28 cellular contexts compared by ENCODE assay signal in the genomic region with DNA sequence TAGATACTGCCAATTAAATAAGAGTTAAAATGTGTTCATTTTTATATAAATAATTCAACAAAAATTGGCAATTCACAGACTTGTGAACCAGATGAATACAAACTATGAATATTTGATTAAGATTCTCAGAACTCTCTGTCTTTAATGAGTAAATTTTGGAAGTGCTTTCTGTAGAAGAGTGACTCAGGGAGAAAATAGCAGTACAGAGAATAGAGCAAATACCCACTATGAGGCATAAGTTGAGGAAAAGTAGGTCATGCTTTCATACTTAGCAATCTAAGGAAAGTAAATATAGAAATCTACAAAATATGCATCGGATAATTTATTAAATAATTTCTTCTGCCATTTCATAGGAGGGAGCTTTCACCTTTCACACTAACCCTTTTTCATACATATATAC.
"Had no signal": no experiment of that assay in that cellular context is flagged by ENCODE, and none has a peak within 500 bp of the region (broad histone marks: within the 10 kb centered on the region; RNA-seq: fewer than 3 reads in every experiment).

No MANE protein-coding gene starts in this region.

- H3K9me3 Mint-ChIP-seq: natural killer cell treated with Interleukin-12 subunit alpha and Interleukin-12 subunit beta and Interleukin-15 and Interleukin-18, amount 100 ng/mL, for 72 hours; nephron progenitor cell; neural crest cell; stimulated activated memory B cell treated with anti-CD40 and anti-IgM and Interleukin-4, amounts not matched to agents 10 μg/mL and 1 μg/mL and 100 μg/mL, for 72 hours; stimulated activated naive CD8-positive, alpha-beta T cell treated with anti-CD3 and anti-CD28 coated beads, Interleukin-15, amount 100 ng/mL, for 72 hours; type B pancreatic cell had no signal

- H3K27ac Mint-ChIP-seq: naive B cell; natural killer cell treated with Interleukin-12 subunit alpha and Interleukin-12 subunit beta and Interleukin-15 and Interleukin-18, amount 100 ng/mL, for 72 hours; nephron progenitor cell; stimulated activated memory B cell treated with anti-CD40 and anti-IgM and Interleukin-4, amounts not matched to agents 10 μg/mL and 1 μg/mL and 100 μg/mL, for 72 hours; stimulated activated naive CD8-positive, alpha-beta T cell treated with anti-CD3 and anti-CD28 coated beads, Interleukin-15, amount 100 ng/mL, for 72 hours; type B pancreatic cell had no signal

- H3K9ac ChIP-seq: parathyroid adenoma had no signal

- H3K4me1 Mint-ChIP-seq: naive B cell; nephron progenitor cell; neural crest cell; stimulated activated memory B cell treated with anti-CD40 and anti-IgM and Interleukin-4, amounts not matched to agents 10 μg/mL and 1 μg/mL and 100 μg/mL, for 72 hours; stimulated activated naive CD8-positive, alpha-beta T cell treated with anti-CD3 and anti-CD28 coated beads, Interleukin-15, amount 100 ng/mL, for 72 hours had no signal

- FAIRE-seq: small intestine had no signal

- H3K27ac ChIP-seq: neutrophil, parathyroid adenoma, prostate gland, right lobe of liver, sigmoid colon, suprapubic skin, testis, tibial artery, transverse colon, upper lobe of right lung, uterus had no signal

- H3K9me3 ChIP-seq: neutrophil, prostate gland, right lobe of liver, sigmoid colon, suprapubic skin, testis, tibial artery, transverse colon, upper lobe of right lung, uterus had no signal

- H3K27me3 ChIP-seq: neutrophil, right lobe of liver, sigmoid colon, suprapubic skin, testis, tibial artery, transverse colon, upper lobe of right lung, uterus had no signal

- H3K4me3 ChIP-seq: prostate gland, right lobe of liver, sigmoid colon, suprapubic skin, testis, tibial artery, transverse colon, upper lobe of right lung, uterus had no signal

- H3K36me3 ChIP-seq: neutrophil, prostate gland, right lobe of liver, sigmoid colon, suprapubic skin, tibial artery, transverse colon, upper lobe of right lung, uterus had no signal

- H3K4me3 Mint-ChIP-seq: naive B cell; naive thymus-derived CD8-positive, alpha-beta T cell; natural killer cell treated with Interleukin-12 subunit alpha and Interleukin-12 subunit beta and Interleukin-15 and Interleukin-18, amount 100 ng/mL, for 72 hours; nephron progenitor cell; neural crest cell; stimulated activated memory B cell treated with anti-CD40 and anti-IgM and Interleukin-4, amounts not matched to agents 10 μg/mL and 1 μg/mL and 100 μg/mL, for 72 hours; stimulated activated naive CD8-positive, alpha-beta T cell treated with anti-CD3 and anti-CD28 coated beads, Interleukin-15, amount 100 ng/mL, for 72 hours; type B pancreatic cell had no signal

- DNase-seq: naive B cell; naive thymus-derived CD8-positive, alpha-beta T cell; nephron progenitor cell; right cardiac atrium; right lobe of liver; sigmoid colon; small intestine; stimulated activated CD4-positive, alpha-beta T cell treated with anti-CD3 and anti-CD28 coated beads, Interleukin-15, amount 100 ng/mL, for 24 hours; stimulated activated CD4-positive, alpha-beta T cell treated with anti-CD3 and anti-CD28 coated beads, Interleukin-2, amount 100 ng/mL, for 24 hours; stimulated activated CD4-positive, alpha-beta T cell treated with anti-CD3 and anti-CD28 coated beads, Interleukin-2, amount 100 ng/mL, for 48 hours; stimulated activated CD4-positive, alpha-beta T cell treated with anti-CD3 and anti-CD28 coated beads, Interleukin-4, amount 100 ng/mL, for 24 hours; stimulated activated naive CD4-positive, alpha-beta T cell; stimulated activated naive CD8-positive, alpha-beta T cell treated with anti-CD3 and anti-CD28 coated beads, Interleukin-15, amount 100 ng/mL, for 72 hours; stimulated activated naive CD8-positive, alpha-beta T cell treated with anti-CD3 and anti-CD28 coated beads, Interleukin-15, Interleukin-2, amounts not matched to agents 100 U/mL and 50 U/mL, for 24 hours; substantia nigra; testis; tibial artery; transverse colon; upper lobe of right lung; uterus had no signal

- H3K27me3 Mint-ChIP-seq: stimulated activated naive CD8-positive, alpha-beta T cell treated with anti-CD3 and anti-CD28 coated beads, Interleukin-15, amount 100 ng/mL, for 72 hours; type B pancreatic cell had no signal

- H3K4me1 ChIP-seq: parathyroid adenoma, prostate gland, right lobe of liver, sigmoid colon, testis, tibial artery, transverse colon, upper lobe of right lung, uterus had no signal

- ATAC-seq: naive thymus-derived CD8-positive, alpha-beta T cell; natural killer cell treated with Interleukin-12 subunit alpha and Interleukin-12 subunit beta and Interleukin-15 and Interleukin-18, amount 100 ng/mL, for 72 hours; right cardiac atrium; right lobe of liver; stimulated activated memory B cell treated with anti-CD40 and anti-IgM and Interleukin-4, amounts not matched to agents 10 μg/mL and 1 μg/mL and 100 μg/mL, for 72 hours; stimulated activated naive CD8-positive, alpha-beta T cell treated with anti-CD3 and anti-CD28 coated beads, Interleukin-15, amount 100 ng/mL, for 72 hours; stimulated activated naive CD8-positive, alpha-beta T cell treated with anti-CD3 and anti-CD28 coated beads, Interleukin-15, Interleukin-2, amounts not matched to agents 100 U/mL and 50 U/mL, for 24 hours; upper lobe of right lung had no signal

- H3K36me3 Mint-ChIP-seq: naive B cell; naive thymus-derived CD8-positive, alpha-beta T cell; natural killer cell treated with Interleukin-12 subunit alpha and Interleukin-12 subunit beta and Interleukin-15 and Interleukin-18, amount 100 ng/mL, for 72 hours; stimulated activated memory B cell treated with anti-CD40 and anti-IgM and Interleukin-4, amounts not matched to agents 10 μg/mL and 1 μg/mL and 100 μg/mL, for 72 hours; type B pancreatic cell had no signal
